10 cellular contexts compared by ENCODE assay signal in the genomic region with DNA sequence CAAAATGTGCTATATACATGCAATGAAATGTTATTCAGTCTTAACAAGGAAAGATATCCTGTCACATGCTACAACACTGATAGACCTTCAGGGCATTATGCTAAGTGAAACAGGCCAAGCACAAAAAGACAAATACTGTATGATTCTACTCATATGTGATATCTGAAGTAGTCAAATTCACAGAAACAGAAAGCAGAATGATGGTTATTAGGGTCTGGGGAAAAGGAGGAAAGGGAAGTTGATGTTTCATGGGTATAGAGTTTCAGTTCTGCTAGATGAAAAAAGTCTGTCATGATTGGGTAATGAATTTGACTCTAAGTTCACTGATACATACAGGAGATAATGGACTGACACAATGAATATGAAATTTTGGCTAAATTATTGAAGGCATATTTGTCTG. TPM values are rescaled to one million over a fixed set of nuclear protein-coding genes. Genes with fewer than 3 reads are reported as not detected.
DNase-seq lines count a peak whose midpoint lies in the region; ATAC-seq and TF ChIP-seq lines count a peak whose summit lies in the region.
"Had no signal": no experiment of that assay in that cellular context is flagged by ENCODE, and none has a peak within 500 bp of the region (broad histone marks: within the 10 kb centered on the region; RNA-seq: fewer than 3 reads in every experiment).

No MANE protein-coding gene starts in this region.

- no peak overlapping the region for H3K4me3 ChIP-seq in CD8-positive, alpha-beta memory T cell (ENCODE audit: low read length)

- H3K27me3 ChIP-seq in CD8-positive, alpha-beta memory T cell (ENCODE audit: insufficient read depth, low read length, poor library complexity, severe bottlenecking) = no peaks in the 10 kb centered on the region

- DNase-seq in activated CD4-positive, CD25-positive, alpha-beta regulatory T cell treated with anti-CD3 and anti-CD28 coated beads, Interleukin-2, amount 50 U/mL, for 72 hours = no peak
- DNase-seq in NAMALWA (ENCODE audit: low spot score) (peak; percentile 79), HuH-7.5 (ENCODE audit: low spot score) (no peak), glutamatergic neuron (no peak)
- DNase-seq in natural killer cell treated with Interleukin-12 subunit alpha and Interleukin-12 subunit beta and Interleukin-15 and Interleukin-18, amount 100 ng/mL, for 72 hours (ENCODE audit: low spot score) = no peak
- DNase-seq in CD8-positive, alpha-beta memory T cell = no peak
- DNase-seq: naive thymus-derived CD8-positive, alpha-beta T cell had no signal

- H3K27ac ChIP-seq in CD8-positive, alpha-beta memory T cell (ENCODE audit: low read depth, low read length) = no peak overlapping the region
- H3K27ac ChIP-seq: 22Rv1 had no signal

- H3K27me3 Mint-ChIP-seq in natural killer cell treated with Interleukin-12 subunit alpha and Interleukin-12 subunit beta and Interleukin-15 and Interleukin-18, amount 100 ng/mL, for 72 hours = no peaks in the 10 kb centered on the region
- H3K27me3 Mint-ChIP-seq in CD8-positive, alpha-beta memory T cell = no peaks in the 10 kb centered on the region
- H3K27me3 Mint-ChIP-seq in glutamatergic neuron (ENCODE audit: unreplicated experiment) = no peaks in the 10 kb centered on the region
- H3K27me3 Mint-ChIP-seq: naive thymus-derived CD8-positive, alpha-beta T cell had no signal

- CTCF ChIA-PET in CD8-positive, alpha-beta memory T cell (lab: Charles Lee) = no interaction called here

- peak; percentile 82 to 86 for ATAC-seq in activated CD4-positive, CD25-positive, alpha-beta regulatory T cell treated with anti-CD3 and anti-CD28 coated beads, Interleukin-2, amount 50 U/mL, for 24 hours
- ATAC-seq in HG02763 (IDR thresholded peaks at IDR 0.05; ENCODE audit: unreplicated experiment) = peak; percentile 89
- peak in 1 of 2 donors; percentile 88 for ATAC-seq in natural killer cell treated with Interleukin-12 subunit alpha and Interleukin-12 subunit beta and Interleukin-15 and Interleukin-18, amount 100 ng/mL, for 72 hours

- no peaks in the 10 kb centered on the region for H3K36me3 Mint-ChIP-seq in natural killer cell treated with Interleukin-12 subunit alpha and Interleukin-12 subunit beta and Interleukin-15 and Interleukin-18, amount 100 ng/mL, for 72 hours
- H3K36me3 Mint-ChIP-seq in CD8-positive, alpha-beta memory T cell = peaks cover 3 to 12% (median 5%) of the 10 kb centered on the region in 3 donors
- no peaks in the 10 kb centered on the region for H3K36me3 Mint-ChIP-seq in glutamatergic neuron (ENCODE audit: unreplicated experiment)

- H3K4me1 Mint-ChIP-seq in natural killer cell treated with Interleukin-12 subunit alpha and Interleukin-12 subunit beta and Interleukin-15 and Interleukin-18, amount 100 ng/mL, for 72 hours (ENCODE audit: low read depth in 2 of 2) = peaks cover 9 to 17% of the 10 kb centered on the region in 2 donors
- peaks cover 13 to 30% (median 19%) of the 10 kb centered on the region in 3 donors for H3K4me1 Mint-ChIP-seq in CD8-positive, alpha-beta memory T cell
- no peaks in the 10 kb centered on the region for H3K4me1 Mint-ChIP-seq in glutamatergic neuron (ENCODE audit: low read depth, unreplicated experiment)

- H3K4me1 ChIP-seq in CD8-positive, alpha-beta memory T cell (ENCODE audit: insufficient read depth, low read length) = peaks cover 4% of the 10 kb centered on the region

- H3K36me3 ChIP-seq in CD8-positive, alpha-beta memory T cell (ENCODE audit: insufficient read depth, low read length) = no peaks in the 10 kb centered on the region

- peak overlapping the region; percentile 3 to 8 for H3K27ac Mint-ChIP-seq in natural killer cell treated with Interleukin-12 subunit alpha and Interleukin-12 subunit beta and Interleukin-15 and Interleukin-18, amount 100 ng/mL, for 72 hours
- peak overlapping the region in 1 of 8 donors; percentile 57 for H3K27ac Mint-ChIP-seq in CD8-positive, alpha-beta memory T cell
- no peak overlapping the region for H3K27ac Mint-ChIP-seq in glutamatergic neuron (ENCODE audit: unreplicated experiment)

- H3K4me3 Mint-ChIP-seq in natural killer cell treated with Interleukin-12 subunit alpha and Interleukin-12 subunit beta and Interleukin-15 and Interleukin-18, amount 100 ng/mL, for 72 hours = peak overlapping the region; percentile 28
- H3K4me3 Mint-ChIP-seq in CD8-positive, alpha-beta memory T cell = no peak overlapping the region
- no peak overlapping the region for H3K4me3 Mint-ChIP-seq in glutamatergic neuron (ENCODE audit: unreplicated experiment)

- POLR2A ChIA-PET in CD8-positive, alpha-beta memory T cell (lab: Charles Lee) = no interaction called here

- H3K9me3 Mint-ChIP-seq in natural killer cell treated with Interleukin-12 subunit alpha and Interleukin-12 subunit beta and Interleukin-15 and Interleukin-18, amount 100 ng/mL, for 72 hours = no peaks in the 10 kb centered on the region
- no peaks in the 10 kb centered on the region for H3K9me3 Mint-ChIP-seq in CD8-positive, alpha-beta memory T cell
- no peaks in the 10 kb centered on the region for H3K9me3 Mint-ChIP-seq in glutamatergic neuron (ENCODE audit: unreplicated experiment)
- H3K9me3 Mint-ChIP-seq: naive thymus-derived CD8-positive, alpha-beta T cell had no signal

- no peak for TF ChIP-seq CTCF in glutamatergic neuron (IDR thresholded peaks at IDR 0.05; ENCODE audit: partially characterized antibody, unreplicated experiment)

- no peaks in the 10 kb centered on the region for H3K9me3 ChIP-seq in CD8-positive, alpha-beta memory T cell (ENCODE audit: low read length)

RNA-seq across cellular contexts. Expression of a gene that starts 11.2 kb away (rescaled TPM):
- 10 to 100 TPM; 25.4 to 36.1 TPM for total RNA-seq in natural killer cell treated with Interleukin-12 subunit alpha and Interleukin-12 subunit beta and Interleukin-15 and Interleukin-18, amount 100 ng/mL, for 72 hours
- 10 to 100 TPM; 13.2 to 15.0 TPM for total RNA-seq in CD8-positive, alpha-beta memory T cell
- polyA plus RNA-seq in CD8-positive, alpha-beta memory T cell = 6.3 TPM
- 9.7 TPM for total RNA-seq in glutamatergic neuron (ENCODE audit: unreplicated experiment)
